In the genomic region with DNA sequence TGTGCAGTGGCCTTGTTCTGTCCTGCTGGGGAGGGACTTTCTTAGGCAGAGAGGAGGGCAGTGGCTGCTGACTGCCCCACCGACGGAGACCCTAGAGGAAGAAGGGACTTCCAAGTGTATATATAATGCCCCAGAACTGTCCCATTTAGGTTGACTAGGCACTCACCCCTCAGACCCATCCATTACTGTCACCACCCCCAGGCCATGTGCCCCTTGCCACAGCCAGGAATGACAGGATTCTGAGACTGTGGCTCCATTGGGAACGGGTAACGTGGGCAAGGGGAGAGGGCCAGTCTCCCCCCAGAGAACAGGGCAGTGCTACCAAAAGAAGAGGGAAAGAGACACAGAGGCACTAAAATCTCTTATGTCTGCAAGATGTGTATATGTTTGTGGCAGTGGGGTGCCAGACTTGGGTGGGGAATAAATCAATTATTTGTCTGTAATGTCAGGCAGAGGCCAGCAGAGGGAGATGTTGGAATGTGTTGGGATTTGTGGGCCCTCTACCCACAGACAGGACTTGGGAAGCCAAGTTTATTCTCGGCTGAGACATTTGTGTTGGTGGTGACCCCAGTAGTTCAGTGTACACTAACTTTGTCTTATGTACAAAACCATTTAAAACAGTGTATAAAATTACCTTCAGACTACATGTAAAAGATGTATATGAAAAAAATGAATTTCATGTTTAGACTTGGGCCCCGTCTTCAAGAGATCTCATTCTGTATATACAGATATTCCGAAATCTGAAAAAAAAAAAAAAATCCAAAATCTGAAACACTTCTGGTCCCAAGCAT, we compare ENCODE assay signal across 8 cellular contexts. TPM values are rescaled to one million over a fixed set of nuclear protein-coding genes. Genes with fewer than 3 reads are reported as not detected.
DNase-seq lines count a peak whose midpoint lies in the region; ATAC-seq and TF ChIP-seq lines count a peak whose summit lies in the region.

No MANE protein-coding gene starts in this region.

- no peak overlapping the region for H3K4me2 ChIP-seq in Karpas-422 (ENCODE audit: low read depth, low read length, poor library complexity, severe bottlenecking)

- no peaks in the 10 kb centered on the region for H3K9me3 ChIP-seq in Karpas-422 (ENCODE audit: low read length)
- H3K9me3 ChIP-seq in SJCRH30 (replicated peaks): no peaks in the 10 kb centered on the region
- H3K9me3 ChIP-seq in upper lobe of left lung: no peaks in the 10 kb centered on the region

- H3K27ac ChIP-seq in Karpas-422 (ENCODE audit: low read length): no peak overlapping the region
- H3K27ac ChIP-seq in SJCRH30: no peak overlapping the region
- H3K27ac ChIP-seq in dorsolateral prefrontal cortex: no peak overlapping the region
- H3K27ac ChIP-seq in upper lobe of left lung: peak overlapping the region in 2 of 4 donors; percentile 7 to 57

- H3K9ac ChIP-seq in Karpas-422 (ENCODE audit: low read length): no peak overlapping the region

- H4K20me1 ChIP-seq in Karpas-422 (ENCODE audit: insufficient read depth, low read depth, low read length): no peaks in the 10 kb centered on the region

- DNase-seq in CD1c-positive myeloid dendritic cell (ENCODE audit: extremely low spot score) (peak; percentile 72), GM13976 (ENCODE audit: low spot score) (peak; percentile 76), Karpas-422 (peak; percentile 84), SJCRH30 (peak; percentile 40 to 82), dorsolateral prefrontal cortex (peak in 2 of 10 donors; percentile 12 to 46), lung microvascular endothelial cell (ENCODE audit: low read depth in 2 of 2) (peak; percentile 68 to 74), upper lobe of left lung (peak in 1 of 2 donors; percentile 55)

- H3K36me3 ChIP-seq in Karpas-422 (ENCODE audit: insufficient read depth, low read length) (no peaks in the 10 kb centered on the region), SJCRH30 (no peaks in the 10 kb centered on the region), upper lobe of left lung (no peaks in the 10 kb centered on the region)

- H3K4me1 ChIP-seq in Karpas-422 (ENCODE audit: low read length): peaks cover 12% of the 10 kb centered on the region
- no peaks in the 10 kb centered on the region for H3K4me1 ChIP-seq in SJCRH30
- H3K4me1 ChIP-seq in upper lobe of left lung: peaks cover 5 to 12% (median 8%) of the 10 kb centered on the region in 4 donors

- no peak for TF ChIP-seq POLR2A in upper lobe of left lung (IDR thresholded peaks at IDR 0.05)

- H3K4me3 ChIP-seq in Karpas-422 (ENCODE audit: low read length) (no peak overlapping the region), SJCRH30 (no peak overlapping the region), dorsolateral prefrontal cortex (no peak overlapping the region), upper lobe of left lung (no peak overlapping the region)

- 0 out of 2 replicates have a peak, but pooled peaks cover 2% of the 10 kb centered on the region for H3K27me3 ChIP-seq in Karpas-422 (ENCODE audit: low read length)
- no peaks in the 10 kb centered on the region for H3K27me3 ChIP-seq in SJCRH30
- H3K27me3 ChIP-seq in dorsolateral prefrontal cortex: peaks cover 0 to 4% (median 0%) of the 10 kb centered on the region in 45 donors
- no peaks in the 10 kb centered on the region for H3K27me3 ChIP-seq in upper lobe of left lung

- TF ChIP-seq EP300 in upper lobe of left lung (IDR thresholded peaks at IDR 0.05): no peak

- no peaks in the 10 kb centered on the region for H3K79me2 ChIP-seq in Karpas-422 (ENCODE audit: low read length)

- no peaks in the 10 kb centered on the region for H3K9me2 ChIP-seq in Karpas-422 (replicated peaks; ENCODE audit: insufficient read depth, low read length)

- no peak overlapping the region for H2AFZ ChIP-seq in Karpas-422 (ENCODE audit: low read length)

- intact Hi-C loops in dorsolateral prefrontal cortex (cut with DNase I): loop anchor here (2.0 to 5.0 kb wide), 4 partner anchors 40 to 250 kb away; partner anchors contain the start of genes C2orf76 (in 1 of the 2) and DBI (in 1 of the 2)

- WGBS in upper lobe of left lung, 2 donors: 65 to 67% methylated on average over 7 of the region's 7 CpGs

- in situ Hi-C loops in GM13976 (cut with MboI; ENCODE audit: low sequenced_read_pairs, unreplicated experiment): loop anchor here (5.0 kb wide), 1 partner anchor 60 kb away; no protein-coding TSS in a partner anchor

- ATAC-seq in upper lobe of left lung (ENCODE audit: low FRiP score in 2 of 2) (peak; percentile 80 to 91), HG02870 (IDR thresholded peaks at IDR 0.05; ENCODE audit: unreplicated experiment) (no peak)

- TF ChIP-seq CTCF in GM13976 (IDR thresholded peaks at IDR 0.05; ENCODE audit: borderline replicate concordance, control extremely low read depth, extremely low read depth, insufficient read depth, missing control alignments) (peak; percentile 73), dorsolateral prefrontal cortex (IDR thresholded peaks at IDR 0.05 in 54 of 56, conservative IDR thresholded peaks at IDR 0.05 in 2 of 56; ENCODE audit: low read depth in 1 of 56, partially characterized antibody in 56 of 56) (peak; percentile 70 to 94 (median 84)), upper lobe of left lung (IDR thresholded peaks at IDR 0.05) (peak; percentile 48 to 91 (median 79))

RNA-seq across cellular contexts. Expression of gene TMEM37, which starts 24.0 kb away (rescaled TPM):
- not detected in 2 replicates for total RNA-seq in Karpas-422 (2014; rRNA removed; shearing (Covaris generic); ENCODE audit: low replicate concordance)
- 0.28 and 0.67 TPM in 2 replicates for total RNA-seq in SJCRH30 (2014; rRNA removed; shearing (Covaris generic))
- total RNA-seq in dorsolateral prefrontal cortex (1 to 10 TPM in 55 of 120 experiments, under 1 TPM in 50, not detected in 15; 0.27 to 4.1 (median 1.0) TPM), lung microvascular endothelial cell (0.20 and 0.22 TPM in 2 replicates), upper lobe of left lung (10 to 100 TPM in 5 of 6 donors, 1 to 10 TPM in 1; 9.3 to 28.5 (median 14.5) TPM)

RNA-seq across cellular contexts. Expression of gene DBI, which starts 40.8 kb away (rescaled TPM):
- total RNA-seq in Karpas-422 (2014; rRNA removed; shearing (Covaris generic); ENCODE audit: low replicate concordance): 70.9 and 109 TPM in 2 replicates
- 326 and 328 TPM in 2 replicates for total RNA-seq in SJCRH30 (2014; rRNA removed; shearing (Covaris generic))
- total RNA-seq in dorsolateral prefrontal cortex (100 to 1,000 TPM in 113 of 120 experiments, 10 to 100 TPM in 7; 70.4 to 282 (median 139) TPM), lung microvascular endothelial cell (84.5 and 102 TPM in 2 replicates), upper lobe of left lung (100 to 1,000 TPM in 5 of 6 donors, 10 to 100 TPM in 1; 60.8 to 250 (median 159) TPM)

RNA-seq across cellular contexts. Expression of gene C2orf76, which starts 41.0 kb away (rescaled TPM):
- total RNA-seq in Karpas-422 (2014; rRNA removed; shearing (Covaris generic); ENCODE audit: low replicate concordance): 6.6 TPM in 2 replicates
- total RNA-seq in SJCRH30 (2014; rRNA removed; shearing (Covaris generic)): 4.2 and 7.0 TPM in 2 replicates
- 10 to 100 TPM in 110 of 120 experiments, 1 to 10 TPM in 10; 4.7 to 34.3 (median 14.0) TPM for total RNA-seq in dorsolateral prefrontal cortex
- 8.1 and 12.7 TPM in 2 replicates for total RNA-seq in lung microvascular endothelial cell
- 10 to 100 TPM in 2 of 6 donors, 1 to 10 TPM in 3, not detected in 1; 3.3 to 14.7 (median 6.2) TPM for total RNA-seq in upper lobe of left lung
